In the genomic region with DNA sequence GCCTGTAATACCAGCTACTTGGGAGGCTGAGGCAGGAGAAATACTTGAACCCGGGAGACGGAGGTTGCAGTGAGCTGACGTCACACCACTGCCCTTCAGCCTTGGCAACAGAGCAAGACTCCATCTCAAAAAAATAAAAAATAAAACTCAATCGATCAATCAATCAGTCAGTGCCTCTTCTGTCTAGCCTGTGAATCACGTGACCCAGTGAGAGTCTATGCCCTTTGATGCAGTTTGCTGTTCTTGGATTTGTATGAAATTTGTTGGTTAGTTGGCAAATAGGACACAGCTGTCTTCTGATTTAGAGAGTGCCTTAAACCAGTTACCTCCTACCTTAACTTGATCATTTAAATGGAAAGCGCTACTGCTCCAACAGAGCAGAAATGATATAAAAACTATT, we compare ENCODE assay signal across 9 cellular contexts. TPM values are rescaled to one million over a fixed set of nuclear protein-coding genes. Genes with fewer than 3 reads are reported as not detected.
"Had no signal": no experiment of that assay in that cellular context is flagged by ENCODE, and none has a peak within 500 bp of the region (broad histone marks: within the 10 kb centered on the region; RNA-seq: fewer than 3 reads in every experiment).

No MANE protein-coding gene starts in this region.

- H3K27ac ChIP-seq: GM23248 had no signal

- FAIRE-seq: H54, HTR-8/SVneo had no signal

- DNase-seq: GM23248, GOT3, H9, HCEC 1CT, KG1 had no signal

- H3K4me3 ChIP-seq: GM23248 had no signal

- H2AFZ ChIP-seq: GM23248 had no signal

- H3K9ac ChIP-seq: GM23248 had no signal

RNA-seq across cellular contexts. Expression of gene RBMS3, which starts 3.6 kb away (rescaled TPM):
- total RNA-seq: HT-29 had no signal
- polyA plus RNA-seq: IgD-negative memory B cell had no signal
